In the genomic region with DNA sequence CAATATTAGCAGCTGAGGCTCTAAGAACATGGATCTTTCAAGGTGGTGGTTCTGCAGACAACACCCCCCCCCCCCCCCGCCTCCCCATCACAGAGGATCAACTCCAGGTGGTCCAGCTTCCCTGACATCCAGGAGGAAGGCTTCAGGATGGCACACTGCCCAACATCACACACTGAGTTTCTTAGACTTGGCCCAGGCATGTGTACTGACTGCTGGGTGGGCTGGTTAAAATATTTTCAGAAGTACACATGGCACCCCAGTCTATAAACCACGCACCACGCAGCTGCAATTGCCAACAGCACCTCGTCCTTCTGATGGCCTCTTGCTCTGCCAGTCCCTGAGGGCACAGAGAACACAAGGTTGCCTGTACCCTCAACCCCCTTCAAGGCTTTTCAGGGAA, we compare ENCODE assay signal across 9 cellular contexts.
"Had no signal": no experiment of that assay in that cellular context is flagged by ENCODE, and none has a peak within 500 bp of the region (broad histone marks: within the 10 kb centered on the region; RNA-seq: fewer than 3 reads in every experiment).

No MANE protein-coding gene starts in this region.

- H3K4me1 ChIP-seq: HAP-1 had no signal

- H3K4me3 ChIP-seq: GM23248, HAP-1 had no signal

- DNase-seq: GM23248, GOT3, H7, HFFc6, KBM-7 had no signal

- ATAC-seq: HCT116, HepG2 had no signal

- H3K9me3 ChIP-seq: HAP-1 had no signal

- H3K27ac ChIP-seq: GM23248, HL-60 had no signal
